In genomic region chr20:22492497-22492896, GRCh38 we compare ENCODE assay signal across 1 cellular context.
TF ChIP-seq lines count a peak whose summit lies in the region.

No MANE protein-coding gene starts in this region.

TF ChIP-seq in HepG2, 621 proteins besides CTCF, POLR2A, EP300 and RAD21 (continued from another document):
- no peak for TF ChIP-seq REXO4 (CRISPR knock-in tag; IDR thresholded peaks at IDR 0.05; ENCODE audit: borderline replicate concordance)
- 0 out of 2 replicates have a peak, but pooled peaks have one; percentile 11 for TF ChIP-seq MED1 (CRISPR knock-in tag; IDR thresholded peaks at IDR 0.05)
- no peak for TF ChIP-seq ZNF160 (CRISPR knock-in tag; IDR thresholded peaks at IDR 0.05)
- TF ChIP-seq NFRKB (IDR thresholded peaks at IDR 0.05) = no peak
- TF ChIP-seq SETDB1 (CRISPR knock-in tag; IDR thresholded peaks at IDR 0.05; ENCODE audit: borderline replicate concordance) = no peak
- peak; percentile 46; the same call in 1 of the 2 replicates for TF ChIP-seq ZMYM3 (CRISPR knock-in tag; IDR thresholded peaks at IDR 0.05)
- TF ChIP-seq IRF9 (CRISPR knock-in tag; IDR thresholded peaks at IDR 0.05; ENCODE audit: borderline replicate concordance) = no peak
- TF ChIP-seq SMC3 (IDR thresholded peaks at IDR 0.05; ENCODE audit: low read length) = peak; percentile 49; the same call in 1 of the 2 replicates
- TF ChIP-seq STAG1 (CRISPR knock-in tag; IDR thresholded peaks at IDR 0.05) = peak; percentile 46
- no peak for TF ChIP-seq ATF7-NPFF (CRISPR knock-in tag; IDR thresholded peaks at IDR 0.05; ENCODE audit: low read depth)
